Comparison of ENCODE assay signal across 10 cellular contexts in the genomic region with DNA sequence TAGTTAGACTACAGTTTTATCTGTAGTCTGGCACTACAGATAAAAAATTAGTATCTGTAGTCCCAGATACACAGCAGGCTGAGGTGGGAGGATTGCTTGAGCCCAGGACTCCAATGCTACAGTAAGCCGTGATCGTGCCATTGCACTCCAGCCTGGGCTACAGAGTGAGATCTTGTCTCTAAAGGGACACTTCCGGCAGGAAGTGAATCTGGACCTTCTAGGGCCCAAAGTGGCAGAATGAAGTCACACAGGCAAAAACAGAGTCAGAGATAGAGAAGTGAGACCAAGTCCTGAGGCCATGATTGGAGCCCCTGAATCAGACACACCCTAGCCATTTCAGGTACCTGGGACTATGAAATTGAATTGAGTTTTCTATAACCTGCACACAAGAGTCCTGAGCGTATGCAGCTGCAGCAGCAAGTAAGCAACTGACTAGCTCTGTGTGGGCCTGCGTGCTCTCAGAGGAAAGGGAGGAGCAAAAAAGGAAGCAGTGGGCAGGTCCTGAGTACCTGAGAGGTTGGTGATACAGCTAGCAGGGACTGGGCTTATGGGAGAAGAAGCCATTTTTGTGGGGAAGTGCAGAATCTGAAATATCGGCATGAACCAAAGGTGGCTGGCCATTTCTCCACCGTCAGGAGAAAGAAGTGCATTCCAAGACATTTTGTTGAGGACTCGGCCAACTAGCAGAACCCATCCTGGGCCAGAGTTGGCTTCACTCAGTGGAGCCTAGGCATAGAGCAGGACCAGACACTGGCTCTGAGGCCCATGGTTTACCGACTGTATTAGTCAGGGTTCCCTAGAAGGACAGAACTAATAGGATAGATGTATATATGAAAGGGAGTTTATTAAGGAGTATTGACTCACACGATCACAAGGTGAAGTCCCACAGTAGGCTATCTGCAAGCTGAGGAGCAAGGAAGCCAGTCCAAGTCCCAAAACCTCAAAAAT. TPM values are rescaled to one million over a fixed set of nuclear protein-coding genes. Genes with fewer than 3 reads are reported as not detected.
A peak's percentile ranks its signal among the peaks of the same experiment; 100 is the strongest.
DNase-seq lines count a peak whose midpoint lies in the region; ATAC-seq lines count a peak whose summit lies in the region.
"Had no signal": no experiment of that assay in that cellular context is flagged by ENCODE, and none has a peak within 500 bp of the region (broad histone marks: within the 10 kb centered on the region; RNA-seq: fewer than 3 reads in every experiment).

No MANE protein-coding gene starts in this region.

- H3K36me3 Mint-ChIP-seq in CD4-positive, alpha-beta memory T cell = no peaks in the 10 kb centered on the region
- no peaks in the 10 kb centered on the region for H3K36me3 Mint-ChIP-seq in T-helper 17 cell (ENCODE audit: low read depth)

- H3K4me1 ChIP-seq in CD4-positive, alpha-beta memory T cell (ENCODE audit: insufficient read depth, low read length) = peaks cover 10% of the 10 kb centered on the region

- H3K9me3 Mint-ChIP-seq in CD4-positive, alpha-beta memory T cell = no peaks in the 10 kb centered on the region
- H3K9me3 Mint-ChIP-seq: stimulated activated naive CD8-positive, alpha-beta T cell treated with anti-CD3 and anti-CD28 coated beads, Interleukin-15, Interleukin-2, amounts not matched to agents 100 ng/mL and 50 ng/mL, for 24 hours had no signal

- CTCF ChIA-PET in CD4-positive, alpha-beta memory T cell (lab: Charles Lee; ENCODE audit: partially characterized antibody) = no interaction called here

- intact Hi-C loops in CD4-positive, alpha-beta memory T cell (cut with micrococcal nuclease) = no loop called here

- ATAC-seq in GM18519 (IDR thresholded peaks at IDR 0.05; ENCODE audit: low FRiP score, unreplicated experiment) = peak; percentile 75
- peak; percentile 82 for ATAC-seq in T-helper 17 cell
- ATAC-seq in esophagus mucosa = peak; percentile 62

- no peaks in the 10 kb centered on the region for H3K36me3 ChIP-seq in CD4-positive, alpha-beta memory T cell (ENCODE audit: insufficient read depth, low read length)

- no peaks in the 10 kb centered on the region for H3K27me3 Mint-ChIP-seq in CD4-positive, alpha-beta memory T cell
- no peaks in the 10 kb centered on the region for H3K27me3 Mint-ChIP-seq in T-helper 17 cell
- H3K27me3 Mint-ChIP-seq: stimulated activated naive CD8-positive, alpha-beta T cell treated with anti-CD3 and anti-CD28 coated beads, Interleukin-15, Interleukin-2, amounts not matched to agents 100 ng/mL and 50 ng/mL, for 24 hours had no signal

- POLR2A ChIA-PET in CD4-positive, alpha-beta memory T cell (lab: Charles Lee; ENCODE audit: partially characterized antibody) = interaction anchor here (1.5 kb wide), 1 partner anchor 26 kb away, joined by 4 read pairs; a partner anchor contains a TSS

- H3K9me3 ChIP-seq in CD4-positive, alpha-beta memory T cell (ENCODE audit: control insufficient read depth in 1 of 2, low read length in 2 of 2) = no peaks in the 10 kb centered on the region
- H3K9me3 ChIP-seq in T-helper 17 cell (ENCODE audit: control insufficient read depth, low read length, poor library complexity, severe bottlenecking) = no peaks in the 10 kb centered on the region

- H3K4me1 Mint-ChIP-seq in CD4-positive, alpha-beta memory T cell = peaks cover 14 to 29% (median 21%) of the 10 kb centered on the region in 4 donors
- H3K4me1 Mint-ChIP-seq in T-helper 17 cell = peaks cover 22% of the 10 kb centered on the region

- no peak overlapping the region for H3K27ac ChIP-seq in CD4-positive, alpha-beta memory T cell (ENCODE audit: low read depth, low read length)

- peak in 4 of 5 donors; percentile 8 to 32 (median 16) for DNase-seq in CD4-positive, alpha-beta memory T cell
- no peak for DNase-seq in T-helper 17 cell
- DNase-seq in NCI-H1436 (lab: John Stamatoyannopoulos, UW) = no peak
- no peak for DNase-seq in DMS153 treated with DMSO at 0.1 percent for 48 hours (lab: John Stamatoyannopoulos, UW; ENCODE audit: unreplicated experiment)
- DNase-seq in NCI-H526 treated with DMSO at 0.1 percent for 48 hours (lab: John Stamatoyannopoulos, UW) = no peak
- DNase-seq in activated CD4-positive, CD25-positive, alpha-beta regulatory T cell treated with anti-CD3 and anti-CD28 coated beads, Interleukin-2, amount 50 U/mL, for 72 hours = no peak
- DNase-seq: NCI-H2081 had no signal

- H3K4me3 Mint-ChIP-seq in CD4-positive, alpha-beta memory T cell = peak overlapping the region in 6 of 8 donors; percentile 19 to 73 (median 40)
- peak overlapping the region; percentile 9 for H3K4me3 Mint-ChIP-seq in T-helper 17 cell
- H3K4me3 Mint-ChIP-seq: stimulated activated naive CD8-positive, alpha-beta T cell treated with anti-CD3 and anti-CD28 coated beads, Interleukin-15, Interleukin-2, amounts not matched to agents 100 ng/mL and 50 ng/mL, for 24 hours had no signal

- H3K27me3 ChIP-seq in CD4-positive, alpha-beta memory T cell (ENCODE audit: insufficient read depth, low read length) = no peaks in the 10 kb centered on the region

- no peak overlapping the region for H3K4me3 ChIP-seq in CD4-positive, alpha-beta memory T cell (ENCODE audit: low read length in 2 of 2)

- peak overlapping the region; percentile 22 to 91 (median 88) for H3K27ac Mint-ChIP-seq in CD4-positive, alpha-beta memory T cell
- H3K27ac Mint-ChIP-seq in T-helper 17 cell = peak overlapping the region; percentile 65
- H3K27ac Mint-ChIP-seq: stimulated activated naive CD8-positive, alpha-beta T cell treated with anti-CD3 and anti-CD28 coated beads, Interleukin-15, Interleukin-2, amounts not matched to agents 100 ng/mL and 50 ng/mL, for 24 hours had no signal

RNA-seq across cellular contexts. Expression of a gene that starts 27.2 kb away (rescaled TPM):
- 10 to 100 TPM; 86.6 to 97.7 TPM for total RNA-seq in CD4-positive, alpha-beta memory T cell
- 10 to 100 TPM; 18.1 to 67.3 TPM for polyA plus RNA-seq in CD4-positive, alpha-beta memory T cell
- total RNA-seq in T-helper 17 cell (10 to 100 TPM; 74.2 to 83.4 TPM), esophagus mucosa (63.9 TPM)

Comparison
In these comparisons a context has a peak if more than half of its experiments do, and no peak if none do; other contexts are left out.
1. DNase-seq: peak in CD4-positive, alpha-beta memory T cell (4 of 5); none in T-helper 17 cell (0 of 3), NCI-H1436 (single experiment), DMS153 treated with DMSO at 0.1 percent for 48 hours (single experiment), NCI-H526 treated with DMSO at 0.1 percent for 48 hours (single experiment) and activated CD4-positive, CD25-positive, alpha-beta regulatory T cell treated with anti-CD3 and anti-CD28 coated beads, Interleukin-2, amount 50 U/mL, for 72 hours (single experiment).
2. Peak in every context shown above with its lines, with median percentiles within 50 percentile points of each other: ATAC-seq.